ENCODE assay signal across 8 cellular contexts in genomic region chr12:112107728-112108447, GRCh38. TPM values are rescaled to one million over a fixed set of nuclear protein-coding genes. Genes with fewer than 3 reads are reported as not detected.
DNase-seq lines count a peak whose midpoint lies in the region; ATAC-seq and TF ChIP-seq lines count a peak whose summit lies in the region.

No MANE protein-coding gene starts in this region.

- DNase-seq in NCI-H146 (lab: John Stamatoyannopoulos, UW) (peak; percentile 29), NCI-H146 treated with DMSO at 0.1 percent for 48 hours (lab: John Stamatoyannopoulos, UW; ENCODE audit: unreplicated experiment) (no peak), left ventricle myocardium inferior (no peak), psoas muscle (peak; percentile 34 to 71), 8988T (no peak)
- DNase-seq in activated T-helper 1 cell treated with anti-CD3 and anti-CD28 coated beads, Interleukin-12 subunit alpha, Interleukin-12 subunit beta, Interleukin-2, Interleukin-4 antibody, amounts not matched to agents 30 ng/mL and 10 ng/mL and 1 ng/mL, durations not matched to agents 14 hours and 24 hours and 36 hours (ENCODE audit: low spot score): no peak

- peak overlapping the region; percentile 91 for H3K27ac Mint-ChIP-seq in activated T-helper 1 cell treated with anti-CD3 and anti-CD28 coated beads, Interleukin-12 subunit alpha, Interleukin-12 subunit beta, Interleukin-2, Interleukin-4 antibody, amounts not matched to agents 30 ng/mL and 10 ng/mL and 1 ng/mL, durations not matched to agents 14 hours and 24 hours and 36 hours

- H3K79me2 ChIP-seq in KMS-11 (ENCODE audit: insufficient read depth, low read depth): peaks cover 56% of the 10 kb centered on the region

- ATAC-seq in psoas muscle: peak; percentile 36 to 47 (median 40)
- ATAC-seq in GM21423 (IDR thresholded peaks at IDR 0.05; ENCODE audit: unreplicated experiment): no peak

- whole genome bisulfite sequencing in psoas muscle, 3 donors: 1 to 2% (median 1%) methylated on average over 22 to 23 of the region's 23 CpGs

- no peaks in the 10 kb centered on the region for H3K27me3 Mint-ChIP-seq in activated T-helper 1 cell treated with anti-CD3 and anti-CD28 coated beads, Interleukin-12 subunit alpha, Interleukin-12 subunit beta, Interleukin-2, Interleukin-4 antibody, amounts not matched to agents 30 ng/mL and 10 ng/mL and 1 ng/mL, durations not matched to agents 14 hours and 24 hours and 36 hours (ENCODE audit: insufficient read depth)

- no peaks in the 10 kb centered on the region for H3K27me3 ChIP-seq in KMS-11 (ENCODE audit: insufficient read depth, low read depth)
- no peaks in the 10 kb centered on the region for H3K27me3 ChIP-seq in left ventricle myocardium inferior (ENCODE audit: low read depth)
- H3K27me3 ChIP-seq in psoas muscle (ENCODE audit: insufficient read depth in 3 of 3, low read length in 2 of 3): no peaks in the 10 kb centered on the region

- H3K27ac ChIP-seq in KMS-11: peak overlapping the region; percentile 92
- H3K27ac ChIP-seq in left ventricle myocardium inferior (replicated peaks): peak overlapping the region; percentile 99
- peak overlapping the region; percentile 89 for H3K27ac ChIP-seq in psoas muscle

- H3K9ac ChIP-seq in KMS-11: peak overlapping the region; percentile 95

- H3K9me3 ChIP-seq in left ventricle myocardium inferior (replicated peaks): no peaks in the 10 kb centered on the region
- H3K9me3 ChIP-seq in psoas muscle: no peaks in the 10 kb centered on the region

- peaks cover 10% of the 10 kb centered on the region; the same call in 1 of the 2 replicates for H4K20me1 ChIP-seq in KMS-11 (ENCODE audit: insufficient read depth)

- H2AFZ ChIP-seq in KMS-11 (ENCODE audit: low read depth): peak overlapping the region; percentile 90; the same call in 1 of the 2 replicates

- TF ChIP-seq CTCF in KMS-11 (conservative IDR thresholded peaks at IDR 0.05; ENCODE audit: low read depth, low read length) (no peak), left ventricle myocardium inferior (IDR thresholded peaks at IDR 0.05; ENCODE audit: borderline replicate concordance) (no peak), psoas muscle (IDR thresholded peaks at IDR 0.05) (no peak)

- peak overlapping the region; percentile 92 for H3K4me2 ChIP-seq in KMS-11

- intact Hi-C loops in activated T-helper 1 cell treated with anti-CD3 and anti-CD28 coated beads, Interleukin-12 subunit alpha, Interleukin-12 subunit beta, Interleukin-2, Interleukin-4 antibody, amounts not matched to agents 30 ng/mL and 10 ng/mL and 1 ng/mL, durations not matched to agents 14 hours and 24 hours and 36 hours (cut with micrococcal nuclease): loop anchor here (1.0 to 2.0 kb wide), 9 partner anchors 12 to 279 kb away; partner anchors contain the start of genes ERP29, HECTD4, TMEM116 and TRAFD1
- intact Hi-C loops in left ventricle myocardium inferior (cut with micrococcal nuclease): no loop called here
- intact Hi-C loops in psoas muscle (cut with DNase I): no loop called here

- H3K9me3 Mint-ChIP-seq in activated T-helper 1 cell treated with anti-CD3 and anti-CD28 coated beads, Interleukin-12 subunit alpha, Interleukin-12 subunit beta, Interleukin-2, Interleukin-4 antibody, amounts not matched to agents 30 ng/mL and 10 ng/mL and 1 ng/mL, durations not matched to agents 14 hours and 24 hours and 36 hours: no peaks in the 10 kb centered on the region

- H3K4me3 ChIP-seq in KMS-11 (IDR thresholded peaks at IDR 0.05; ENCODE audit: insufficient read depth, low read depth, low read length): no peak overlapping the region
- peak overlapping the region; percentile 95 for H3K4me3 ChIP-seq in left ventricle myocardium inferior
- peak overlapping the region; percentile 78 for H3K4me3 ChIP-seq in psoas muscle

- H3K4me1 Mint-ChIP-seq in activated T-helper 1 cell treated with anti-CD3 and anti-CD28 coated beads, Interleukin-12 subunit alpha, Interleukin-12 subunit beta, Interleukin-2, Interleukin-4 antibody, amounts not matched to agents 30 ng/mL and 10 ng/mL and 1 ng/mL, durations not matched to agents 14 hours and 24 hours and 36 hours (ENCODE audit: low read depth): peaks cover 43% of the 10 kb centered on the region

- peaks cover 24% of the 10 kb centered on the region for H3K36me3 Mint-ChIP-seq in activated T-helper 1 cell treated with anti-CD3 and anti-CD28 coated beads, Interleukin-12 subunit alpha, Interleukin-12 subunit beta, Interleukin-2, Interleukin-4 antibody, amounts not matched to agents 30 ng/mL and 10 ng/mL and 1 ng/mL, durations not matched to agents 14 hours and 24 hours and 36 hours (ENCODE audit: low read depth)

- peaks cover 37% of the 10 kb centered on the region for H3K4me1 ChIP-seq in KMS-11 (ENCODE audit: low read depth, poor library complexity, severe bottlenecking)
- peaks cover 68% of the 10 kb centered on the region for H3K4me1 ChIP-seq in left ventricle myocardium inferior
- H3K4me1 ChIP-seq in psoas muscle: peaks cover 41% of the 10 kb centered on the region

- H3K36me3 ChIP-seq in KMS-11 (ENCODE audit: insufficient read depth): no peaks in the 10 kb centered on the region; the same call in 1 of the 2 replicates
- H3K36me3 ChIP-seq in left ventricle myocardium inferior: no peaks in the 10 kb centered on the region
- H3K36me3 ChIP-seq in psoas muscle (ENCODE audit: insufficient read depth in 1 of 2, low read depth in 1 of 2): peaks cover 0 to 13% of the 10 kb centered on the region in 2 donors

- peak overlapping the region; percentile 99 for H3K4me3 Mint-ChIP-seq in activated T-helper 1 cell treated with anti-CD3 and anti-CD28 coated beads, Interleukin-12 subunit alpha, Interleukin-12 subunit beta, Interleukin-2, Interleukin-4 antibody, amounts not matched to agents 30 ng/mL and 10 ng/mL and 1 ng/mL, durations not matched to agents 14 hours and 24 hours and 36 hours

RNA-seq across cellular contexts. Expression of gene NAA25, which starts 0.7 kb away (rescaled TPM):
- total RNA-seq in activated T-helper 1 cell treated with anti-CD3 and anti-CD28 coated beads, Interleukin-12 subunit alpha, Interleukin-12 subunit beta, Interleukin-2, Interleukin-4 antibody, amounts not matched to agents 30 ng/mL and 10 ng/mL and 1 ng/mL, durations not matched to agents 14 hours and 24 hours and 36 hours: 52.2 and 58.1 TPM in 2 replicates
- total RNA-seq in left ventricle myocardium inferior (13.7 TPM), psoas muscle (10 to 100 TPM; 28.1 to 46.5 (median 42.0) TPM)
- 10 to 100 TPM; 10.9 to 27.3 (median 12.3) TPM for polyA plus RNA-seq in psoas muscle

RNA-seq across cellular contexts. Expression of gene TRAFD1, which starts 17.5 kb away (rescaled TPM):
- total RNA-seq in activated T-helper 1 cell treated with anti-CD3 and anti-CD28 coated beads, Interleukin-12 subunit alpha, Interleukin-12 subunit beta, Interleukin-2, Interleukin-4 antibody, amounts not matched to agents 30 ng/mL and 10 ng/mL and 1 ng/mL, durations not matched to agents 14 hours and 24 hours and 36 hours: 46.5 and 46.7 TPM in 2 replicates
- 19.8 TPM for total RNA-seq in left ventricle myocardium inferior
- total RNA-seq in psoas muscle: 10 to 100 TPM; 10.1 to 21.0 (median 18.0) TPM
- 10 to 100 TPM in 1 of 3 donors, 1 to 10 TPM in 2; 5.0 to 20.4 (median 9.3) TPM for polyA plus RNA-seq in psoas muscle

Comparison
In these comparisons a context has a peak if more than half of its experiments do, and no peak if none do; other contexts are left out.
1. DNase-seq: peak in NCI-H146 (single experiment) and psoas muscle (2 of 2); none in NCI-H146 treated with DMSO at 0.1 percent for 48 hours (single experiment), activated T-helper 1 cell treated with anti-CD3 and anti-CD28 coated beads, Interleukin-12 subunit alpha, Interleukin-12 subunit beta, Interleukin-2, Interleukin-4 antibody, amounts not matched to agents 30 ng/mL and 10 ng/mL and 1 ng/mL, durations not matched to agents 14 hours and 24 hours and 36 hours (single experiment), left ventricle myocardium inferior (single experiment) and 8988T (single experiment).
2. Peak in every context shown above with its lines, with median percentiles within 50 percentile points of each other: H3K27ac ChIP-seq.